Comparison of ENCODE assay signal across 9 cellular contexts in genomic region chr6:160767647-160768019, GRCh38.
DNase-seq lines count a peak whose midpoint lies in the region; ATAC-seq and TF ChIP-seq lines count a peak whose summit lies in the region.
"Had no signal": no experiment of that assay in that cellular context is flagged by ENCODE, and none has a peak within 500 bp of the region (broad histone marks: within the 10 kb centered on the region; RNA-seq: fewer than 3 reads in every experiment).

No MANE protein-coding gene starts in this region.

- intact Hi-C loops in left ventricle myocardium superior (cut with micrococcal nuclease), result no loop called here

- WGBS in mesodermal cell (ENCODE audit: insufficient coverage in 2 of 2), 2 experiments, result 64 to 71% methylated on average over 3 of the region's 5 CpGs

- no peaks in the 10 kb centered on the region for H3K79me2 ChIP-seq in DOHH2 (ENCODE audit: control insufficient read depth, low read length)

- H3K9me3 ChIP-seq in DOHH2 (ENCODE audit: control insufficient read depth, insufficient read depth, low read length) (no peaks in the 10 kb centered on the region), mesodermal cell (ENCODE audit: control insufficient read depth, low read length) (peaks cover 2% of the 10 kb centered on the region)

- H3K36me3 ChIP-seq in DOHH2 (ENCODE audit: control insufficient read depth, low read length), result no peaks in the 10 kb centered on the region
- H3K36me3 ChIP-seq in mesodermal cell (ENCODE audit: control insufficient read depth, insufficient read depth, low read length), result no peaks in the 10 kb centered on the region

- no peaks in the 10 kb centered on the region for H3K9me2 ChIP-seq in DOHH2 (replicated peaks; ENCODE audit: control insufficient read depth, low read length)

- H3K4me1 ChIP-seq in DOHH2 (ENCODE audit: control insufficient read depth, low read length) (peaks cover 31% of the 10 kb centered on the region), mesodermal cell (ENCODE audit: control insufficient read depth, insufficient read depth, low read length, poor library complexity, severe bottlenecking) (no peaks in the 10 kb centered on the region)

- H3K27me3 ChIP-seq in DOHH2 (ENCODE audit: control insufficient read depth, low read length), result no peaks in the 10 kb centered on the region

- H3K4me3 ChIP-seq in DOHH2 (ENCODE audit: low read length), result no peak overlapping the region
- H3K4me3 ChIP-seq in mesodermal cell (ENCODE audit: extremely low read depth, insufficient read depth, low read length, poor library complexity, severe bottlenecking), result peak overlapping the region; percentile 58

- ATAC-seq in GM21619 (IDR thresholded peaks at IDR 0.05; ENCODE audit: unreplicated experiment) (peak; percentile 9), HG03025 (IDR thresholded peaks at IDR 0.05; ENCODE audit: low FRiP score, unreplicated experiment) (no peak), left ventricle myocardium superior (no peak)

- no peaks in the 10 kb centered on the region for H3F3A ChIP-seq in DOHH2 (ENCODE audit: control insufficient read depth, insufficient read depth)

- TF ChIP-seq CTCF in DOHH2 (IDR thresholded peaks at IDR 0.05; ENCODE audit: low read depth, low read length, poor library complexity, severe bottlenecking) (peak; percentile 52), VCaP (conservative IDR thresholded peaks at IDR 0.05) (peak; percentile 28)

- no peak overlapping the region for H3K4me2 ChIP-seq in DOHH2 (ENCODE audit: low read length)

- DNase-seq in GOT3 (lab: John Stamatoyannopoulos, UW) (no peak), NCI-H446 treated with DMSO at 0.1 percent for 48 hours (lab: John Stamatoyannopoulos, UW) (no peak), left ventricle myocardium superior (no peak)

- H3K27ac ChIP-seq in DOHH2 (ENCODE audit: low read depth, low read length) (no peak overlapping the region), VCaP (no peak overlapping the region), mesodermal cell (ENCODE audit: low read depth, low read length, severe bottlenecking) (no peak overlapping the region)
- H3K27ac ChIP-seq: HL-60 had no signal

- H4K20me1 ChIP-seq in DOHH2 (ENCODE audit: control insufficient read depth, insufficient read depth, low read depth, low read length), result no peaks in the 10 kb centered on the region
